ENCODE assay signal across 28 cellular contexts in the genomic region with DNA sequence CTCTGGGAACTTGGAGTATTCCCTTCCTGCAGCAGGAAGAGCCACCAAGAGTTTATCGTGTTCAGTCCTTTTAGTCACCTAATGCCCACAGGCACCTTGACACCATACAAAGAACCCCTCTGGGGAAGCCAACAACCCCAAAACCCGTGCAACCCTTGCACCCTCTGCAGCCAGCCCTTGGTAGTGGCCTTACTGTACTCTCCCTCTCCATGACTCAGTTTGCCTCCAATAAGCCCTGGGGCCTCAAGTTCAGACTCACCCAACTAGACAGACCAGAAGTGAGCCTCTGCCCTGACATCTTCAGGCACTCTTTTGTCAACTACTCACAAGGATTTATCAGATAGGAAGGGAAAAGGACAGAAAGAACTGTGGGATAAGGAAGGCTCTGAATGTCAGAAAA. TPM values are rescaled to one million over a fixed set of nuclear protein-coding genes. Genes with fewer than 3 reads are reported as not detected.
DNase-seq lines count a peak whose midpoint lies in the region; ATAC-seq, FAIRE-seq and TF ChIP-seq lines count a peak whose summit lies in the region.
"Had no signal": no experiment of that assay in that cellular context is flagged by ENCODE, and none has a peak within 500 bp of the region (broad histone marks: within the 10 kb centered on the region; RNA-seq: fewer than 3 reads in every experiment).

No MANE protein-coding gene starts in this region.

- peak; percentile 70 for DNase-seq in mammary epithelial cell
- DNase-seq in keratinocyte (ENCODE audit: low read depth, low spot score), result no peak
- no peak for DNase-seq in NCI-H446 treated with DMSO at 0.1 percent for 48 hours (lab: John Stamatoyannopoulos, UW)
- DNase-seq in A673 (ENCODE audit: low spot score), result no peak
- DNase-seq: activated CD4-positive, alpha-beta T cell treated with anti-CD3 and anti-CD28 coated beads for 1 hour; activated naive CD4-positive, alpha-beta T cell treated with anti-CD3 and anti-CD28 coated beads, Interleukin-2, amount 10 ng/mL, durations not matched to agents 7 days and 5 days; activated T-cell treated with anti-CD3 and anti-CD28 coated beads, Interleukin-2, amount 50 U/mL, for 72 hours; amygdala; DMS79 treated with DMSO at 0.1 percent for 48 hours; foreskin melanocyte; hypothalamus; kidney; NCI-H146; NCI-H2171; NCI-H524 treated with DMSO at 0.1 percent for 48 hours; Right ventricle myocardium superior; stimulated activated CD4-positive, alpha-beta T cell treated with anti-CD3 and anti-CD28 coated beads, Interleukin-2, amount 100 ng/mL, for 48 hours; stimulated activated naive B cell treated with anti-CD40 and anti-IgM and Interleukin-4, amounts not matched to agents 10 μg/mL and 1 μg/mL and 100 μg/mL, for 72 hours had no signal

- H3K4me3 ChIP-seq in mammary epithelial cell (replicated peaks in 1 of 3; ENCODE audit: insufficient read depth in 1 of 3, low read depth in 2 of 3, low read length in 3 of 3) (no peak overlapping the region), keratinocyte (ENCODE audit: control insufficient read depth in 2 of 3, extremely low read depth in 1 of 3, insufficient read depth in 2 of 3, low read depth in 1 of 3, low read length in 3 of 3) (no peak overlapping the region), A673 (ENCODE audit: low read depth, low read length, poor library complexity, severe bottlenecking) (no peak overlapping the region)
- H3K4me3 ChIP-seq: lung, thoracic aorta had no signal

- CTCF ChIA-PET in mammary epithelial cell (lab: Charles Lee; ENCODE audit: low non-redundant PET), result no interaction called here
- CTCF ChIA-PET in A673 (lab: Charles Lee), result no interaction called here

- H3K27me3 ChIP-seq in mammary epithelial cell (ENCODE audit: insufficient read depth, low read length) (no peaks in the 10 kb centered on the region), keratinocyte (ENCODE audit: control insufficient read depth, extremely low read depth, insufficient read depth, low read length) (no peaks in the 10 kb centered on the region), A673 (replicated peaks; ENCODE audit: insufficient read depth, low read depth, low read length, poor library complexity) (peaks cover 27% of the 10 kb centered on the region)

- 30% methylated on average over 2 of the region's 2 CpGs for WGBS in mammary epithelial cell (ENCODE audit: low coverage, missing lambda C conversion rate)

- BruUV-seq in mammary epithelial cell (replicated peaks; lab: Mats Ljungman, UMichigan) (no TSS peak), A673 (replicated peaks; lab: Mats Ljungman, UMichigan) (no TSS peak)

- intact Hi-C loops in mammary epithelial cell (cut with micrococcal nuclease), result no loop called here
- intact Hi-C loops in A673 (cut with micrococcal nuclease; ENCODE audit: unreplicated experiment), result no loop called here

- no peak for TF ChIP-seq CTCF in C4-2B (conservative IDR thresholded peaks at IDR 0.05)
- peak; percentile 31 to 43 for TF ChIP-seq CTCF in mammary epithelial cell (conservative IDR thresholded peaks at IDR 0.05 in 1 of 2, IDR thresholded peaks at IDR 0.05 in 1 of 2; ENCODE audit: extremely low read depth in 1 of 2, insufficient read depth in 1 of 2, low read depth in 1 of 2, low read length in 2 of 2)
- TF ChIP-seq CTCF in keratinocyte (optimal IDR thresholded peaks at IDR 0.05 in 1 of 3, IDR thresholded peaks at IDR 0.05 in 1 of 3, conservative IDR thresholded peaks at IDR 0.05 in 1 of 3; ENCODE audit: extremely low read depth in 1 of 3, insufficient read depth in 2 of 3, low read length in 3 of 3), result peak; percentile 22 to 73 (median 67)
- TF ChIP-seq CTCF in A673 (conservative IDR thresholded peaks at IDR 0.05; ENCODE audit: low read depth, low read length), result no peak

- H3K9ac ChIP-seq in mammary epithelial cell (ENCODE audit: insufficient read depth, low read length), result no peak overlapping the region
- no peak overlapping the region for H3K9ac ChIP-seq in keratinocyte (ENCODE audit: control insufficient read depth, extremely low read depth, insufficient read depth, low read length)

- H2AFZ ChIP-seq in mammary epithelial cell (ENCODE audit: low read depth, low read length) (no peak overlapping the region), keratinocyte (ENCODE audit: control insufficient read depth, low read length) (no peak overlapping the region)

- no peaks in the 10 kb centered on the region for H3K9me1 ChIP-seq in keratinocyte (ENCODE audit: control insufficient read depth, extremely low read depth, insufficient read depth, low read length)

- dilution Hi-C loops in mammary epithelial cell (cut with HindIII; ENCODE audit: low sequenced_read_pairs), result no loop called here
- dilution Hi-C loops in keratinocyte (cut with MboI; ENCODE audit: extremely low pct_ligation_motif_present, low sequenced_read_pairs), result no loop called here

- H3K9me3 ChIP-seq in mammary epithelial cell (replicated peaks; ENCODE audit: insufficient read depth, low read length) (no peaks in the 10 kb centered on the region), keratinocyte (ENCODE audit: control insufficient read depth, low read depth, low read length) (no peaks in the 10 kb centered on the region), A673 (ENCODE audit: low read depth, low read length, poor library complexity, severe bottlenecking) (no peaks in the 10 kb centered on the region)
- H3K9me3 ChIP-seq: neutrophil, thoracic aorta had no signal

- no peak for ATAC-seq in GM19023 (IDR thresholded peaks at IDR 0.05; ENCODE audit: unreplicated experiment)
- no peak for ATAC-seq in HG03097 (IDR thresholded peaks at IDR 0.05; ENCODE audit: low FRiP score, unreplicated experiment)
- ATAC-seq: activated T-cell treated with anti-CD3 and anti-CD28 coated beads, Interleukin-2, amount 50 U/mL, for 72 hours; stimulated activated naive B cell treated with anti-CD40 and anti-IgM and Interleukin-4, amounts not matched to agents 10 μg/mL and 1 μg/mL and 100 μg/mL, for 72 hours had no signal

- POLR2A ChIA-PET in A673 (lab: Charles Lee; ENCODE audit: low non-redundant PET), result no interaction called here

- H3K36me3 ChIP-seq in mammary epithelial cell (ENCODE audit: insufficient read depth, low read length) (no peaks in the 10 kb centered on the region), keratinocyte (ENCODE audit: control insufficient read depth in 2 of 2, extremely low read depth in 1 of 2, insufficient read depth in 2 of 2, low read length in 2 of 2) (no peaks in the 10 kb centered on the region), A673 (ENCODE audit: insufficient read depth, low read length, poor library complexity, severe bottlenecking) (no peaks in the 10 kb centered on the region)
- H3K36me3 ChIP-seq: neutrophil, thoracic aorta had no signal

- H4K20me1 ChIP-seq in mammary epithelial cell (ENCODE audit: insufficient read depth, low read length) (no peaks in the 10 kb centered on the region), keratinocyte (ENCODE audit: control insufficient read depth, extremely low read depth, insufficient read depth, low read length) (no peaks in the 10 kb centered on the region)

- H3K27ac ChIP-seq in C4-2B (peak overlapping the region; percentile 36), mammary epithelial cell (ENCODE audit: insufficient read depth, low read depth, low read length) (no peak overlapping the region), keratinocyte (ENCODE audit: control insufficient read depth, insufficient read depth, low read length) (no peak overlapping the region), A673 (ENCODE audit: low read depth, low read length, poor library complexity, severe bottlenecking) (no peak overlapping the region)
- H3K27ac ChIP-seq: neutrophil, thoracic aorta had no signal

- TF ChIP-seq RAD21 in Ishikawa (IDR thresholded peaks at IDR 0.05; ENCODE audit: low read depth), result peak; percentile 16; the same call in 1 of the 2 replicates

- H3K79me2 ChIP-seq in mammary epithelial cell (ENCODE audit: insufficient read depth, low read length), result peaks cover 77% of the 10 kb centered on the region
- H3K79me2 ChIP-seq in keratinocyte (ENCODE audit: control insufficient read depth, insufficient read depth, low read length), result no peaks in the 10 kb centered on the region

- H3K4me1 ChIP-seq in mammary epithelial cell (ENCODE audit: insufficient read depth, low read length) (peaks cover 44% of the 10 kb centered on the region), keratinocyte (ENCODE audit: control insufficient read depth, extremely low read depth, insufficient read depth, low read length) (peaks cover 28% of the 10 kb centered on the region), A673 (ENCODE audit: insufficient read depth, low read length, poor library complexity, severe bottlenecking) (no peaks in the 10 kb centered on the region)

- in situ Hi-C loops in mammary epithelial cell (cut with MboI; ENCODE audit: low sequenced_read_pairs in 2 of 2), result no loop called here

- H3K4me2 ChIP-seq in mammary epithelial cell (ENCODE audit: insufficient read depth, low read depth, low read length), result no peak overlapping the region
- peak overlapping the region; percentile 4 for H3K4me2 ChIP-seq in keratinocyte (ENCODE audit: control insufficient read depth, extremely low read depth, insufficient read depth, low read depth, low read length)

- peak; percentile 85 for FAIRE-seq in keratinocyte (lab: Jason Lieb, UNC)
- FAIRE-seq: endothelial cell of umbilical vein, GM19239, kidney had no signal

- no peak for TF ChIP-seq EP300 in Ishikawa (IDR thresholded peaks at IDR 0.05; ENCODE audit: borderline replicate concordance)

RNA-seq across cellular contexts. Expression of a gene that starts 30.9 kb away (rescaled TPM):
- total RNA-seq in mammary epithelial cell, result 10 to 100 TPM in 1 of 2 donors, 1 to 10 TPM in 1; 3.8 to 45.9 TPM
- polyA plus RNA-seq in mammary epithelial cell, result 29.7 TPM
- 62.8 TPM for polyA minus RNA-seq in mammary epithelial cell
- 5.0 to 6.8 TPM (median 6.3 TPM) in 3 replicates for polyA plus RNA-seq in keratinocyte
- polyA plus RNA-seq in keratinocyte (2011; ENCODE audit: low read depth), result 1.1 TPM
- 2.7 and 2.8 TPM in 2 replicates for polyA plus RNA-seq in keratinocyte (2011; cell fraction: cytosol; rRNA removed)
- 4.7 and 8.1 TPM in 2 replicates for polyA plus RNA-seq in keratinocyte (2011; cell fraction: nucleus; rRNA removed)
- polyA plus RNA-seq in keratinocyte (2012; ENCODE audit: low replicate concordance), result 2.9 and 5.4 TPM in 2 replicates
- 11.5 to 19.4 TPM (median 14.3 TPM) in 3 replicates for polyA minus RNA-seq in keratinocyte
- 3.6 TPM for polyA minus RNA-seq in keratinocyte (2011; cell fraction: cytosol; rRNA and poly(A)+ RNA removed)
- polyA minus RNA-seq in keratinocyte (2011; cell fraction: nucleus; rRNA and poly(A)+ RNA removed), result 8.5 and 18.3 TPM in 2 replicates
- total RNA-seq in A673 (2021), result 0.84 and 1.3 TPM in 2 replicates
- total RNA-seq: activated CD8-positive, alpha-beta memory T cell treated with anti-CD3 and anti-CD28 coated beads for 36 hours had no signal

Comparison
In these comparisons a context has a peak if more than half of its experiments do, and no peak if none do; other contexts are left out.
1. CTCF ChIP-seq: peak in mammary epithelial cell (2 of 2) and keratinocyte (3 of 3); none in C4-2B (single experiment) and A673 (single experiment).